ENCODE assay signal across 1 cellular context in genomic region chr17:57986841-57987581, GRCh38.
A peak's percentile ranks its signal among the peaks of the same experiment; 100 is the strongest.
TF ChIP-seq lines count a peak whose summit lies in the region.

No MANE protein-coding gene starts in this region.

TF ChIP-seq in H1, 55 proteins besides CTCF, POLR2A, EP300 and RAD21:
- TF ChIP-seq JUND (IDR thresholded peaks at IDR 0.05; ENCODE audit: low read length) (peak; percentile 86), ASH2L (IDR thresholded peaks at IDR 0.05; ENCODE audit: low read length) (peak; percentile 41), TAF7 (optimal IDR thresholded peaks at IDR 0.05; ENCODE audit: borderline replicate concordance, low read depth, low read length) (no peak), MAX (IDR thresholded peaks at IDR 0.05) (0 out of 2 replicates have a peak, but pooled peaks have one; percentile 18), SIN3A (conservative IDR thresholded peaks at IDR 0.05 in 1 of 2, IDR thresholded peaks at IDR 0.05 in 1 of 2; ENCODE audit: low read depth in 1 of 2, low read length in 2 of 2) (peak in 1 of 2 experiments; percentile 49; a peak in 2 of 4 replicates), PHF8 (conservative IDR thresholded peaks at IDR 0.05; ENCODE audit: low read depth, low read length) (no peak), RBBP5 (IDR thresholded peaks at IDR 0.05; ENCODE audit: borderline replicate concordance, low read depth, low read length) (0 out of 2 replicates have a peak, but pooled peaks have one; percentile 33)
